Comparison of ENCODE assay signal across 16 cellular contexts in genomic region chr12:47189753-47190152, GRCh38.
A peak's percentile ranks its signal among the peaks of the same experiment; 100 is the strongest.
DNase-seq lines count a peak whose midpoint lies in the region; ATAC-seq and TF ChIP-seq lines count a peak whose summit lies in the region.
"Had no signal": no experiment of that assay in that cellular context is flagged by ENCODE, and none has a peak within 500 bp of the region (broad histone marks: within the 10 kb centered on the region; RNA-seq: fewer than 3 reads in every experiment).

No MANE protein-coding gene starts in this region.

- peak overlapping the region; percentile 4 for H3K27ac Mint-ChIP-seq in activated naive CD4-positive, alpha-beta T cell treated with anti-CD3 and anti-CD28 coated beads for 36 hours
- peak overlapping the region in 1 of 2 donors; percentile 92 for H3K27ac Mint-ChIP-seq in activated naive CD4-positive, alpha-beta T cell treated with anti-CD3 and anti-CD28 coated beads, Interleukin-2, amount 50 U/mL, for 72 hours
- peak overlapping the region; percentile 75 for H3K27ac Mint-ChIP-seq in T-helper 17 cell
- no peak overlapping the region for H3K27ac Mint-ChIP-seq in stimulated activated naive B cell treated with anti-CD40 and anti-IgM and Interleukin-4, amounts not matched to agents 10 μg/mL and 1 μg/mL and 100 μg/mL, for 72 hours

- H3K4me3 Mint-ChIP-seq in activated naive CD4-positive, alpha-beta T cell treated with anti-CD3 and anti-CD28 coated beads for 36 hours: no peak overlapping the region
- H3K4me3 Mint-ChIP-seq in T-helper 17 cell: no peak overlapping the region
- H3K4me3 Mint-ChIP-seq in stimulated activated naive B cell treated with anti-CD40 and anti-IgM and Interleukin-4, amounts not matched to agents 10 μg/mL and 1 μg/mL and 100 μg/mL, for 72 hours: peak overlapping the region; percentile 12 to 61

- no peak for ATAC-seq in activated naive CD4-positive, alpha-beta T cell treated with anti-CD3 and anti-CD28 coated beads, Interleukin-2, amount 50 U/mL, for 72 hours
- ATAC-seq in T-helper 17 cell: no peak
- ATAC-seq in stimulated activated naive B cell treated with anti-CD40 and anti-IgM and Interleukin-4, amounts not matched to agents 10 μg/mL and 1 μg/mL and 100 μg/mL, for 72 hours (replicated peaks): no peak

- no peak for TF ChIP-seq CTCF in fibroblast of villous mesenchyme (IDR thresholded peaks at IDR 0.05; ENCODE audit: insufficient read depth, low read depth, low read length)

- CTCF ChIA-PET in activated naive CD4-positive, alpha-beta T cell treated with anti-CD3 and anti-CD28 coated beads for 36 hours (lab: Charles Lee): no interaction called here

- no peak for DNase-seq in activated naive CD4-positive, alpha-beta T cell treated with anti-CD3 and anti-CD28 coated beads for 36 hours
- DNase-seq in activated naive CD4-positive, alpha-beta T cell treated with anti-CD3 and anti-CD28 coated beads, Interleukin-2, amount 50 U/mL, for 72 hours (ENCODE audit: low spot score in 2 of 2): no peak
- DNase-seq in T-helper 17 cell (no peak), fibroblast of villous mesenchyme (ENCODE audit: low read depth) (peak; percentile 27), C1 segment of cervical spinal cord (lab: John Stamatoyannopoulos, UW) (no peak), AG08395 (ENCODE audit: low spot score) (no peak)
- no peak for DNase-seq in stimulated activated naive B cell treated with anti-CD40 and anti-IgM and Interleukin-4, amounts not matched to agents 10 μg/mL and 1 μg/mL and 100 μg/mL, for 72 hours
- no peak for DNase-seq in stimulated activated CD4-positive, alpha-beta T cell treated with anti-CD3 and anti-CD28 coated beads, Interleukin-12 subunit alpha, Interleukin-12 subunit beta, amount 100 ng/mL, for 4 hours
- DNase-seq: activated CD8-positive, alpha-beta memory T cell treated with anti-CD3 and anti-CD28 coated beads, Interleukin-2, amount 50 U/mL, for 4 hours; amygdala; DMS79 treated with DMSO at 0.1 percent for 48 hours; foreskin melanocyte; NCI-H1417; NCI-H748 treated with DMSO at 0.1 percent for 48 hours; SHP77 treated with DMSO at 0.1 percent for 48 hours had no signal

- peaks cover 31% of the 10 kb centered on the region for H3K36me3 Mint-ChIP-seq in activated naive CD4-positive, alpha-beta T cell treated with anti-CD3 and anti-CD28 coated beads for 36 hours (ENCODE audit: low read depth)
- peaks cover 34 to 59% of the 10 kb centered on the region in 2 donors for H3K36me3 Mint-ChIP-seq in activated naive CD4-positive, alpha-beta T cell treated with anti-CD3 and anti-CD28 coated beads, Interleukin-2, amount 50 U/mL, for 72 hours
- peaks cover 9% of the 10 kb centered on the region for H3K36me3 Mint-ChIP-seq in T-helper 17 cell (ENCODE audit: low read depth)
- peaks cover 36 to 42% of the 10 kb centered on the region in 2 donors for H3K36me3 Mint-ChIP-seq in stimulated activated naive B cell treated with anti-CD40 and anti-IgM and Interleukin-4, amounts not matched to agents 10 μg/mL and 1 μg/mL and 100 μg/mL, for 72 hours

- H3K9me3 Mint-ChIP-seq in activated naive CD4-positive, alpha-beta T cell treated with anti-CD3 and anti-CD28 coated beads for 36 hours: no peaks in the 10 kb centered on the region
- H3K9me3 Mint-ChIP-seq in activated naive CD4-positive, alpha-beta T cell treated with anti-CD3 and anti-CD28 coated beads, Interleukin-2, amount 50 U/mL, for 72 hours: peaks cover 0 to 6% of the 10 kb centered on the region in 2 donors
- H3K9me3 Mint-ChIP-seq in stimulated activated naive B cell treated with anti-CD40 and anti-IgM and Interleukin-4, amounts not matched to agents 10 μg/mL and 1 μg/mL and 100 μg/mL, for 72 hours: peaks cover 3 to 6% of the 10 kb centered on the region in 2 donors

- H3K4me3 ChIP-seq in fibroblast of villous mesenchyme (ENCODE audit: low read depth, low read length): no peak overlapping the region
- H3K4me3 ChIP-seq: prostate gland had no signal

- H3K4me1 Mint-ChIP-seq in activated naive CD4-positive, alpha-beta T cell treated with anti-CD3 and anti-CD28 coated beads for 36 hours (ENCODE audit: low read depth): peaks cover 86% of the 10 kb centered on the region
- peaks cover 67% of the 10 kb centered on the region for H3K4me1 Mint-ChIP-seq in T-helper 17 cell
- H3K4me1 Mint-ChIP-seq in stimulated activated naive B cell treated with anti-CD40 and anti-IgM and Interleukin-4, amounts not matched to agents 10 μg/mL and 1 μg/mL and 100 μg/mL, for 72 hours: peaks cover 62 to 84% of the 10 kb centered on the region in 2 donors

- no peaks in the 10 kb centered on the region for H3K27me3 Mint-ChIP-seq in activated naive CD4-positive, alpha-beta T cell treated with anti-CD3 and anti-CD28 coated beads for 36 hours (ENCODE audit: low read depth)
- no peaks in the 10 kb centered on the region for H3K27me3 Mint-ChIP-seq in T-helper 17 cell
- no peaks in the 10 kb centered on the region for H3K27me3 Mint-ChIP-seq in stimulated activated naive B cell treated with anti-CD40 and anti-IgM and Interleukin-4, amounts not matched to agents 10 μg/mL and 1 μg/mL and 100 μg/mL, for 72 hours

- no peaks in the 10 kb centered on the region for H3K9me3 ChIP-seq in T-helper 17 cell (ENCODE audit: control insufficient read depth, low read length, poor library complexity, severe bottlenecking)
- H3K9me3 ChIP-seq: prostate gland had no signal

- intact Hi-C loops in activated naive CD4-positive, alpha-beta T cell treated with anti-CD3 and anti-CD28 coated beads for 36 hours (cut with micrococcal nuclease): loop anchor here (1.0 to 2.0 kb wide), 4 partner anchors 22 to 385 kb away; no protein-coding TSS in a partner anchor

Comparison
In these comparisons a context has a peak if more than half of its experiments do, and no peak if none do; other contexts are left out.
1. H3K4me3 Mint-ChIP-seq: peak in stimulated activated naive B cell treated with anti-CD40 and anti-IgM and Interleukin-4, amounts not matched to agents 10 μg/mL and 1 μg/mL and 100 μg/mL, for 72 hours (2 of 2); none in activated naive CD4-positive, alpha-beta T cell treated with anti-CD3 and anti-CD28 coated beads for 36 hours (single experiment) and T-helper 17 cell (single experiment).